Comparison of ENCODE assay signal across 8 cellular contexts in genomic region chr20:46090095-46090388, GRCh38. TPM values are rescaled to one million over a fixed set of nuclear protein-coding genes. Genes with fewer than 3 reads are reported as not detected.
DNase-seq lines count a peak whose midpoint lies in the region; ATAC-seq and TF ChIP-seq lines count a peak whose summit lies in the region.

No MANE protein-coding gene starts in this region.

- intact Hi-C loops in left lung (cut with DNase I) = no loop called here

- CTCF ChIA-PET in activated CD8-positive, alpha-beta memory T cell treated with anti-CD3 and anti-CD28 coated beads, Interleukin-2, amount 10 ng/mL, durations not matched to agents 7 days and 5 days (lab: Charles Lee) = no interaction called here

- H3K27ac ChIP-seq in left lung (peak overlapping the region in 1 of 2 donors; percentile 96), thoracic aorta (peak overlapping the region; percentile 91 to 98)

- H3K4me3 ChIP-seq in left lung = peak overlapping the region; percentile 74 to 84
- peak overlapping the region; percentile 88 for H3K4me3 ChIP-seq in thoracic aorta

- H3K4me1 Mint-ChIP-seq in activated CD8-positive, alpha-beta memory T cell treated with anti-CD3 and anti-CD28 coated beads, Interleukin-2, amount 10 ng/mL, durations not matched to agents 7 days and 5 days = peaks cover 44% of the 10 kb centered on the region
- H3K4me1 Mint-ChIP-seq in activated naive CD8-positive, alpha-beta T cell treated with anti-CD3 and anti-CD28 coated beads for 36 hours = peaks cover 41% of the 10 kb centered on the region

- H3K27me3 ChIP-seq in left lung (no peaks in the 10 kb centered on the region), thoracic aorta (replicated peaks; ENCODE audit: insufficient read depth) (no peaks in the 10 kb centered on the region)

- H3K27ac Mint-ChIP-seq in activated CD8-positive, alpha-beta memory T cell treated with anti-CD3 and anti-CD28 coated beads, Interleukin-2, amount 10 ng/mL, durations not matched to agents 7 days and 5 days = peak overlapping the region; percentile 69
- H3K27ac Mint-ChIP-seq in activated naive CD8-positive, alpha-beta T cell treated with anti-CD3 and anti-CD28 coated beads for 36 hours = peak overlapping the region; percentile 84

- peaks cover 4% of the 10 kb centered on the region for H3K36me3 Mint-ChIP-seq in activated CD8-positive, alpha-beta memory T cell treated with anti-CD3 and anti-CD28 coated beads, Interleukin-2, amount 10 ng/mL, durations not matched to agents 7 days and 5 days
- H3K36me3 Mint-ChIP-seq in activated naive CD8-positive, alpha-beta T cell treated with anti-CD3 and anti-CD28 coated beads for 36 hours = peaks cover 3% of the 10 kb centered on the region

- ATAC-seq in activated CD8-positive, alpha-beta memory T cell treated with anti-CD3 and anti-CD28 coated beads, Interleukin-2, amount 10 ng/mL, durations not matched to agents 7 days and 5 days = no peak
- no peak for ATAC-seq in left lung
- no peak for ATAC-seq in thoracic aorta (ENCODE audit: insufficient number of reproducible peaks, low FRiP score, low read depth)
- ATAC-seq in HG02571 (IDR thresholded peaks at IDR 0.05; ENCODE audit: unreplicated experiment) = no peak
- ATAC-seq in HG03378 (IDR thresholded peaks at IDR 0.05; ENCODE audit: unreplicated experiment) = no peak

- no peaks in the 10 kb centered on the region for H3K9me3 ChIP-seq in left lung
- no peaks in the 10 kb centered on the region for H3K9me3 ChIP-seq in thoracic aorta

- no peaks in the 10 kb centered on the region for H3K27me3 Mint-ChIP-seq in activated CD8-positive, alpha-beta memory T cell treated with anti-CD3 and anti-CD28 coated beads, Interleukin-2, amount 10 ng/mL, durations not matched to agents 7 days and 5 days
- H3K27me3 Mint-ChIP-seq in activated naive CD8-positive, alpha-beta T cell treated with anti-CD3 and anti-CD28 coated beads for 36 hours = no peaks in the 10 kb centered on the region

- H3K36me3 ChIP-seq in left lung (no peaks in the 10 kb centered on the region), thoracic aorta (no peaks in the 10 kb centered on the region)

- H3K4me1 ChIP-seq in left lung (peaks cover 27 to 46% of the 10 kb centered on the region in 2 donors), thoracic aorta (ENCODE audit: control insufficient read depth in 1 of 2, low read depth in 2 of 2) (peaks cover 22 to 44% of the 10 kb centered on the region in 2 donors)

- peak overlapping the region; percentile 79 for H3K4me3 Mint-ChIP-seq in activated CD8-positive, alpha-beta memory T cell treated with anti-CD3 and anti-CD28 coated beads, Interleukin-2, amount 10 ng/mL, durations not matched to agents 7 days and 5 days
- H3K4me3 Mint-ChIP-seq in activated naive CD8-positive, alpha-beta T cell treated with anti-CD3 and anti-CD28 coated beads for 36 hours = peak overlapping the region; percentile 87

- H3K9me3 Mint-ChIP-seq in activated CD8-positive, alpha-beta memory T cell treated with anti-CD3 and anti-CD28 coated beads, Interleukin-2, amount 10 ng/mL, durations not matched to agents 7 days and 5 days (ENCODE audit: low read depth) = no peaks in the 10 kb centered on the region
- H3K9me3 Mint-ChIP-seq in activated naive CD8-positive, alpha-beta T cell treated with anti-CD3 and anti-CD28 coated beads for 36 hours = no peaks in the 10 kb centered on the region

- DNase-seq in activated CD8-positive, alpha-beta memory T cell treated with anti-CD3 and anti-CD28 coated beads, Interleukin-2, amount 10 ng/mL, durations not matched to agents 7 days and 5 days = no peak
- no peak for DNase-seq in activated CD8-positive, alpha-beta memory T cell treated with anti-CD3 and anti-CD28 coated beads, Interleukin-2, amount 50 U/mL, for 48 hours
- DNase-seq in activated naive CD8-positive, alpha-beta T cell treated with anti-CD3 and anti-CD28 coated beads for 36 hours = no peak
- DNase-seq in left lung (no peak), thoracic aorta (ENCODE audit: low spot score) (no peak), OCI-M2 (lab: John Stamatoyannopoulos, UW; ENCODE audit: unreplicated experiment) (no peak)

- no peak for TF ChIP-seq CTCF in left lung (IDR thresholded peaks at IDR 0.05)
- no peak for TF ChIP-seq CTCF in thoracic aorta (IDR thresholded peaks at IDR 0.05)

RNA-seq across cellular contexts. Expression of gene NCOA5, which starts 0.3 kb away (rescaled TPM):
- 10 to 100 TPM; 24.5 to 36.9 TPM for total RNA-seq in activated CD8-positive, alpha-beta memory T cell treated with anti-CD3 and anti-CD28 coated beads, Interleukin-2, amount 10 ng/mL, durations not matched to agents 7 days and 5 days
- total RNA-seq in activated naive CD8-positive, alpha-beta T cell treated with anti-CD3 and anti-CD28 coated beads for 36 hours = 10 to 100 TPM; 26.2 to 27.3 TPM
- total RNA-seq in left lung = 10 to 100 TPM; 20.6 to 23.8 TPM
- total RNA-seq in thoracic aorta = 10 to 100 TPM; 23.7 to 28.6 TPM

RNA-seq across cellular contexts. Expression of gene CD40, which starts 28.1 kb away (rescaled TPM):
- total RNA-seq in activated CD8-positive, alpha-beta memory T cell treated with anti-CD3 and anti-CD28 coated beads, Interleukin-2, amount 10 ng/mL, durations not matched to agents 7 days and 5 days = 1 to 10 TPM; 1.3 to 2.2 TPM
- 1 to 10 TPM; 4.6 to 5.3 TPM for total RNA-seq in activated naive CD8-positive, alpha-beta T cell treated with anti-CD3 and anti-CD28 coated beads for 36 hours
- total RNA-seq in left lung = 10 to 100 TPM; 22.3 to 27.6 TPM
- total RNA-seq in thoracic aorta = 10 to 100 TPM; 15.9 to 33.3 TPM
